Comparison of ENCODE assay signal across 28 cellular contexts in the genomic region with DNA sequence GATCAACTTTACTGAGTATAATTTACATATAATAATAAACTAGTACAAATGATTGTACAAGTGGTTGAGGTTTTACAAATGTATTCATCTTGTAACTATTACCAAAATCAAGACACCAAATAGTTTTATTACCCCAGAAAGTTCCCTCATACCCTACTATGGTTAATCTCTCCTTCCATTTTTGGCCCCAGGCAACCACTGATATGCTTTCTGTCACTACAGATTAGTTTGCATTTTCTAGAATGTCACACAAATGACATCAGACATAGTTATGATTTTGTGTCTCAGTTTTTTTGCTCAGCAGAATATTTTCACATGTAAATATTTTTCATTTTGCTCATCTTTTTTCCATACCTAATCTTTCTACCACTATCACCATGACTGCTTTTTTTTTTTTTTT.
"Had no signal": no experiment of that assay in that cellular context is flagged by ENCODE, and none has a peak within 500 bp of the region (broad histone marks: within the 10 kb centered on the region; RNA-seq: fewer than 3 reads in every experiment).

No MANE protein-coding gene starts in this region.

- H3K4me1 Mint-ChIP-seq: immature natural killer cell had no signal

- H3K27ac ChIP-seq: left lung, lower lobe of right lung, parathyroid adenoma, psoas muscle, right atrium auricular region, right lobe of liver, tibial nerve, upper lobe of left lung, vagina had no signal

- H3K9ac ChIP-seq: parathyroid adenoma had no signal

- H3K27ac Mint-ChIP-seq: immature natural killer cell; naive thymus-derived CD8-positive, alpha-beta T cell; nephron; stimulated activated naive B cell treated with anti-CD40 and anti-IgM and Interleukin-4, amounts not matched to agents 10 μg/mL and 1 μg/mL and 100 μg/mL, for 72 hours; stimulated activated naive CD8-positive, alpha-beta T cell treated with anti-CD3 and anti-CD28 coated beads, Interleukin-15, Interleukin-2, amounts not matched to agents 100 ng/mL and 50 ng/mL, for 24 hours had no signal

- H3K9me3 Mint-ChIP-seq: immature natural killer cell; naive thymus-derived CD8-positive, alpha-beta T cell; nephron; neural crest cell; stimulated activated naive B cell treated with anti-CD40 and anti-IgM and Interleukin-4, amounts not matched to agents 10 μg/mL and 1 μg/mL and 100 μg/mL, for 72 hours; stimulated activated naive CD8-positive, alpha-beta T cell treated with anti-CD3 and anti-CD28 coated beads, Interleukin-15, Interleukin-2, amounts not matched to agents 100 ng/mL and 50 ng/mL, for 24 hours had no signal

- H3K4me3 Mint-ChIP-seq: immature natural killer cell; naive thymus-derived CD8-positive, alpha-beta T cell; nephron; neural crest cell; stimulated activated naive B cell treated with anti-CD40 and anti-IgM and Interleukin-4, amounts not matched to agents 10 μg/mL and 1 μg/mL and 100 μg/mL, for 72 hours; stimulated activated naive CD8-positive, alpha-beta T cell treated with anti-CD3 and anti-CD28 coated beads, Interleukin-15, Interleukin-2, amounts not matched to agents 100 ng/mL and 50 ng/mL, for 24 hours had no signal

- H3K36me3 Mint-ChIP-seq: immature natural killer cell had no signal

- H3K4me3 ChIP-seq: left lung, lower lobe of right lung, psoas muscle, right atrium auricular region, right lobe of liver, smooth muscle cell, tibial nerve, upper lobe of left lung, vagina had no signal

- ATAC-seq: left colon; left lung; lower lobe of right lung; naive thymus-derived CD8-positive, alpha-beta T cell; psoas muscle; right lobe of liver; stimulated activated naive B cell treated with anti-CD40 and anti-IgM and Interleukin-4, amounts not matched to agents 10 μg/mL and 1 μg/mL and 100 μg/mL, for 72 hours had no signal

- H3K4me1 ChIP-seq: left lung, lower lobe of right lung, parathyroid adenoma, psoas muscle, right lobe of liver, upper lobe of left lung had no signal

- H3K36me3 ChIP-seq: left lung, lower lobe of right lung, right atrium auricular region, right lobe of liver, tibial nerve, upper lobe of left lung, vagina had no signal

- H2AFZ ChIP-seq: parathyroid adenoma had no signal

- H3K27me3 ChIP-seq: left lung, right atrium auricular region, right lobe of liver, tibial nerve, upper lobe of left lung, vagina had no signal

- H3K9me3 ChIP-seq: left lung, lower lobe of right lung, psoas muscle, right atrium auricular region, right lobe of liver, tibial nerve, upper lobe of left lung, vagina had no signal

- H3K4me2 ChIP-seq: smooth muscle cell had no signal

- H3K79me2 ChIP-seq: parathyroid adenoma had no signal

- H3K27me3 Mint-ChIP-seq: naive thymus-derived CD8-positive, alpha-beta T cell; stimulated activated naive B cell treated with anti-CD40 and anti-IgM and Interleukin-4, amounts not matched to agents 10 μg/mL and 1 μg/mL and 100 μg/mL, for 72 hours; stimulated activated naive CD8-positive, alpha-beta T cell treated with anti-CD3 and anti-CD28 coated beads, Interleukin-15, Interleukin-2, amounts not matched to agents 100 ng/mL and 50 ng/mL, for 24 hours had no signal

- FAIRE-seq: islet of Langerhans, kidney had no signal

- DNase-seq: hypothalamus; immature natural killer cell; kidney; left colon; left lung; lower lobe of right lung; mammary epithelial cell; mesenchymal stem cell; naive thymus-derived CD8-positive, alpha-beta T cell; nucleus accumbens; psoas muscle; right lobe of liver; stimulated activated CD4-positive, alpha-beta T cell treated with anti-CD3 and anti-CD28 coated beads, Interleukin-1b, Interleukin-23, amount 100 ng/mL, for 48 hours; stimulated activated CD4-positive, alpha-beta T cell treated with anti-CD3 and anti-CD28 coated beads, Interleukin-2, amount 100 ng/mL, for 48 hours; stimulated activated CD4-positive, alpha-beta T cell treated with anti-CD3 and anti-CD28 coated beads, Interleukin-4, amount 100 ng/mL, for 4 hours; stimulated activated CD8-positive, alpha-beta memory T cell treated with anti-CD3 and anti-CD28 coated beads, Interleukin-4, amount 100 ng/mL, for 48 hours; stimulated activated naive B cell treated with anti-CD40 and anti-IgM and Interleukin-4, amounts not matched to agents 10 μg/mL and 1 μg/mL and 100 μg/mL, for 72 hours; substantia nigra; upper lobe of left lung had no signal
